ENCODE assay signal across 19 cellular contexts in genomic region chr16:15621889-15622288, GRCh38.
"Had no signal": no experiment of that assay in that cellular context is flagged by ENCODE, and none has a peak within 500 bp of the region (broad histone marks: within the 10 kb centered on the region; RNA-seq: fewer than 3 reads in every experiment).

No MANE protein-coding gene starts in this region.

- H3K4me1 Mint-ChIP-seq: mesothelial cell of epicardium had no signal

- H3K27me3 Mint-ChIP-seq: activated CD4-positive, alpha-beta T cell treated with anti-CD3 and anti-CD28 coated beads, Interleukin-2, amount 10 ng/mL, durations not matched to agents 24 days and 14 days had no signal

- H3K4me1 ChIP-seq: esophagus squamous epithelium, lower lobe of right lung, transverse colon had no signal

- H3K27ac Mint-ChIP-seq: activated CD4-positive, alpha-beta T cell treated with anti-CD3 and anti-CD28 coated beads, Interleukin-2, amount 10 ng/mL, durations not matched to agents 24 days and 14 days; activated CD8-positive, alpha-beta T cell treated with anti-CD3 and anti-CD28 coated beads, Interleukin-2, amount 10 ng/mL, durations not matched to agents 7 days and 5 days; mesothelial cell of epicardium had no signal

- ATAC-seq: activated CD8-positive, alpha-beta T cell treated with anti-CD3 and anti-CD28 coated beads, Interleukin-2, amount 10 ng/mL, durations not matched to agents 7 days and 5 days; activated naive CD4-positive, alpha-beta T cell treated with anti-CD3 and anti-CD28 coated beads, Interleukin-2, amount 50 U/mL, for 72 hours; lower lobe of right lung had no signal

- H3K4me3 Mint-ChIP-seq: activated CD4-positive, alpha-beta T cell treated with anti-CD3 and anti-CD28 coated beads, Interleukin-2, amount 10 ng/mL, durations not matched to agents 24 days and 14 days; activated CD8-positive, alpha-beta T cell treated with anti-CD3 and anti-CD28 coated beads, Interleukin-2, amount 10 ng/mL, durations not matched to agents 7 days and 5 days; immature natural killer cell; mesothelial cell of epicardium had no signal

- DNase-seq: activated CD4-positive, alpha-beta T cell treated with anti-CD3 and anti-CD28 coated beads, Interleukin-2, amount 10 ng/mL, durations not matched to agents 24 days and 14 days; activated CD4-positive, CD25-positive, alpha-beta regulatory T cell; activated CD8-positive, alpha-beta memory T cell treated with anti-CD3 and anti-CD28 coated beads, Interleukin-2, amount 50 U/mL, for 4 hours; activated CD8-positive, alpha-beta T cell treated with anti-CD3 and anti-CD28 coated beads, Interleukin-2, amount 10 ng/mL, durations not matched to agents 7 days and 5 days; brain microvascular endothelial cell; cortex of kidney; effector CD8-positive, alpha-beta T cell; esophagus squamous epithelium; immature natural killer cell; lower lobe of right lung; retina; stimulated activated CD4-positive, alpha-beta T cell treated with anti-CD3 and anti-CD28 coated beads, Interleukin-4, amount 100 ng/mL, for 24 hours; stimulated activated naive CD4-positive, alpha-beta T cell; substantia nigra; SW 1271; transverse colon had no signal

- H3K9me3 Mint-ChIP-seq: activated CD4-positive, alpha-beta T cell treated with anti-CD3 and anti-CD28 coated beads, Interleukin-2, amount 10 ng/mL, durations not matched to agents 24 days and 14 days; activated naive CD4-positive, alpha-beta T cell treated with anti-CD3 and anti-CD28 coated beads, Interleukin-2, amount 50 U/mL, for 72 hours; immature natural killer cell; mesothelial cell of epicardium had no signal

- H3K27me3 ChIP-seq: brain microvascular endothelial cell, esophagus squamous epithelium, transverse colon had no signal

- H3K4me3 ChIP-seq: esophagus squamous epithelium, lower lobe of right lung, skin epidermis, transverse colon had no signal

- H3K9me3 ChIP-seq: esophagus squamous epithelium, lower lobe of right lung, transverse colon had no signal

- H3K27ac ChIP-seq: brain microvascular endothelial cell, esophagus squamous epithelium, lower lobe of right lung, skin epidermis, transverse colon had no signal
